Comparison of ENCODE assay signal across 8 cellular contexts in the genomic region with DNA sequence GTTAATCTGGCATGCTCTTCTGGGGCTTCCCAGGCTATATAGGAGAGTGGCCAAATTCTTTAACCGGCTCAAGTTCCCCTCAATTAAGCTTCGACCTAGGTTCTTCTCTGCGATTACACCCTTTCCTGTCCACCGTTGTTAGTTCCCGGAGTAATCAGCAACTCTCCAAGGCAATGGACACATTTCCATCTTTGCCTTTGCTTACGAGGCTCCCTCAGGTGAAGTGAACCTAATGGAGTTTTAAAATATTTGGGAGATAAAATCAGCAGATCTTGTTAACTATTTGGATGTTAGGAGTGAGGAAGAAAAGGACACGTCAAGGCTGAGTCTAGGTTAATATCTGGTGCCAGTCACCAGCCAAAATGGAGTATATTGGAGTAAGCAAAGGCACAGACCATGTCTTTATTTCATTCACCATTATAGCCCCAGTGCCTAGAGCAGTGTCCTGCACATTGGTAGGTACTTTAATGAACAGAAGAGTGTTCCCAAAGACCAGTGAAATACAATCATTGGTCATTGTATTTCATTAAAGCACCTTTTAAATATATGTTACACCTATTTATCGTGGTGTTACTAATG. TPM values are rescaled to one million over a fixed set of nuclear protein-coding genes. Genes with fewer than 3 reads are reported as not detected.
A peak's percentile ranks its signal among the peaks of the same experiment; 100 is the strongest.
DNase-seq lines count a peak whose midpoint lies in the region; ATAC-seq and TF ChIP-seq lines count a peak whose summit lies in the region.

No MANE protein-coding gene starts in this region.

- peak overlapping the region; percentile 97 for H3K4me2 ChIP-seq in GM23338

- peak; percentile 6 for DNase-seq in ACHN
- no peak for DNase-seq in GM23338 (ENCODE audit: low spot score)
- DNase-seq in left lung: no peak
- DNase-seq in upper lobe of right lung: no peak
- DNase-seq in NCI-H524 treated with DMSO at 0.1 percent for 48 hours (lab: John Stamatoyannopoulos, UW): no peak

- H2AFZ ChIP-seq in GM23338: peak overlapping the region; percentile 67

- H3F3A ChIP-seq in GM23338 (replicated peaks; ENCODE audit: low read depth): no peaks in the 10 kb centered on the region

- ATAC-seq in GM23338 (peak; percentile 49), left lung (no peak), upper lobe of right lung (no peak), HG02870 (IDR thresholded peaks at IDR 0.05; ENCODE audit: unreplicated experiment) (no peak), GM21367 (IDR thresholded peaks at IDR 0.05; ENCODE audit: unreplicated experiment) (no peak)
- ATAC-seq in activated T-helper 17 cell treated with anti-CD3 and anti-CD28 coated beads, Interleukin-2, amount 50 U/mL, for 72 hours (replicated peaks): no peak

- H3K36me3 ChIP-seq in GM23338 (ENCODE audit: insufficient read depth): peaks cover 14% of the 10 kb centered on the region
- H3K36me3 ChIP-seq in left lung: peaks cover 0 to 37% of the 10 kb centered on the region in 2 donors
- H3K36me3 ChIP-seq in upper lobe of right lung: peaks cover 35% of the 10 kb centered on the region

- H3K9me3 Mint-ChIP-seq in GM23338: no peaks in the 10 kb centered on the region
- no peaks in the 10 kb centered on the region for H3K9me3 Mint-ChIP-seq in activated T-helper 17 cell treated with anti-CD3 and anti-CD28 coated beads, Interleukin-2, amount 50 U/mL, for 72 hours

- H3K4me1 Mint-ChIP-seq in GM23338: peaks cover 9% of the 10 kb centered on the region
- peaks cover 9% of the 10 kb centered on the region for H3K4me1 Mint-ChIP-seq in activated T-helper 17 cell treated with anti-CD3 and anti-CD28 coated beads, Interleukin-2, amount 50 U/mL, for 72 hours

- peak overlapping the region; percentile 97 for H3K4me3 Mint-ChIP-seq in GM23338
- peak overlapping the region; percentile 99 for H3K4me3 Mint-ChIP-seq in activated T-helper 17 cell treated with anti-CD3 and anti-CD28 coated beads, Interleukin-2, amount 50 U/mL, for 72 hours

- H3K79me2 ChIP-seq in GM23338 (replicated peaks; ENCODE audit: insufficient read depth): peaks cover 67% of the 10 kb centered on the region

- peaks cover 18% of the 10 kb centered on the region for H3K36me3 Mint-ChIP-seq in GM23338 (ENCODE audit: low read depth)
- H3K36me3 Mint-ChIP-seq in activated T-helper 17 cell treated with anti-CD3 and anti-CD28 coated beads, Interleukin-2, amount 50 U/mL, for 72 hours (ENCODE audit: low read depth): peaks cover 71% of the 10 kb centered on the region

- H3K9me2 ChIP-seq in GM23338 (ENCODE audit: insufficient read depth): no peaks in the 10 kb centered on the region

- peaks cover 12% of the 10 kb centered on the region for H3K4me1 ChIP-seq in GM23338 (ENCODE audit: insufficient read depth)
- H3K4me1 ChIP-seq in left lung: peaks cover 24 to 38% of the 10 kb centered on the region in 2 donors
- peaks cover 27% of the 10 kb centered on the region for H3K4me1 ChIP-seq in upper lobe of right lung

- H4K20me1 ChIP-seq in GM23338 (replicated peaks; ENCODE audit: insufficient read depth): peaks cover 7% of the 10 kb centered on the region

- no peak for TF ChIP-seq CTCF in GM23338 (conservative IDR thresholded peaks at IDR 0.05; ENCODE audit: low read depth in 2 of 2)
- no peak for TF ChIP-seq CTCF in left lung (IDR thresholded peaks at IDR 0.05)
- TF ChIP-seq CTCF in upper lobe of right lung (IDR thresholded peaks at IDR 0.05): no peak

- H3K4me3 ChIP-seq in GM23338: peak overlapping the region; percentile 90
- peak overlapping the region; percentile 82 to 90 for H3K4me3 ChIP-seq in left lung
- H3K4me3 ChIP-seq in upper lobe of right lung: peak overlapping the region; percentile 85

- intact Hi-C loops in left lung (cut with DNase I) (no loop called here), upper lobe of right lung (cut with DNase I) (no loop called here)

- peak overlapping the region; percentile 82 for H3K27ac ChIP-seq in GM23338 (ENCODE audit: low read depth)
- H3K27ac ChIP-seq in left lung: peak overlapping the region; percentile 89 to 95
- H3K27ac ChIP-seq in upper lobe of right lung: peak overlapping the region; percentile 98

- peaks cover 9% of the 10 kb centered on the region for H3K27me3 Mint-ChIP-seq in GM23338 (ENCODE audit: insufficient read depth, low read depth, poor library complexity)
- H3K27me3 Mint-ChIP-seq in activated T-helper 17 cell treated with anti-CD3 and anti-CD28 coated beads, Interleukin-2, amount 50 U/mL, for 72 hours: no peaks in the 10 kb centered on the region

- H3K27ac Mint-ChIP-seq in GM23338: peak overlapping the region; percentile 98
- peak overlapping the region; percentile 100 for H3K27ac Mint-ChIP-seq in activated T-helper 17 cell treated with anti-CD3 and anti-CD28 coated beads, Interleukin-2, amount 50 U/mL, for 72 hours

- H3K9me3 ChIP-seq in left lung (no peaks in the 10 kb centered on the region), upper lobe of right lung (no peaks in the 10 kb centered on the region)

- H3K27me3 ChIP-seq in GM23338 (ENCODE audit: insufficient read depth) (no peaks in the 10 kb centered on the region), left lung (no peaks in the 10 kb centered on the region), upper lobe of right lung (no peaks in the 10 kb centered on the region)

- in situ Hi-C loops in ACHN (cut with HindIII; ENCODE audit: low pct_ligation_motif_present, low pct_unique_long_range_greater_than_20kb, low sequenced_read_pairs): no loop called here

TF ChIP-seq in GM23338, 12 proteins besides CTCF, POLR2A, EP300 and RAD21:
- TF ChIP-seq ZNF114 (CRISPR knock-in tag; IDR thresholded peaks at IDR 0.05) (no peak), EZH2phosphoT487 (IDR thresholded peaks at IDR 0.05; ENCODE audit: unreplicated experiment) (no peak), EZH2 (IDR thresholded peaks at IDR 0.05; ENCODE audit: low read depth, unreplicated experiment) (no peak), CREB1 (CRISPR knock-in tag; IDR thresholded peaks at IDR 0.05; ENCODE audit: low read depth) (no peak), POLR2AphosphoS5 (IDR thresholded peaks at IDR 0.05; ENCODE audit: low read depth) (no peak), NANOG (IDR thresholded peaks at IDR 0.05; ENCODE audit: borderline replicate concordance) (no peak), ZNF331 (CRISPR knock-in tag; IDR thresholded peaks at IDR 0.05; ENCODE audit: low read depth) (no peak), JUNB (IDR thresholded peaks at IDR 0.05; ENCODE audit: unreplicated experiment) (no peak), STAT1 (IDR thresholded peaks at IDR 0.05; ENCODE audit: unreplicated experiment) (no peak)
- TF ChIP-seq, protein P1, sequence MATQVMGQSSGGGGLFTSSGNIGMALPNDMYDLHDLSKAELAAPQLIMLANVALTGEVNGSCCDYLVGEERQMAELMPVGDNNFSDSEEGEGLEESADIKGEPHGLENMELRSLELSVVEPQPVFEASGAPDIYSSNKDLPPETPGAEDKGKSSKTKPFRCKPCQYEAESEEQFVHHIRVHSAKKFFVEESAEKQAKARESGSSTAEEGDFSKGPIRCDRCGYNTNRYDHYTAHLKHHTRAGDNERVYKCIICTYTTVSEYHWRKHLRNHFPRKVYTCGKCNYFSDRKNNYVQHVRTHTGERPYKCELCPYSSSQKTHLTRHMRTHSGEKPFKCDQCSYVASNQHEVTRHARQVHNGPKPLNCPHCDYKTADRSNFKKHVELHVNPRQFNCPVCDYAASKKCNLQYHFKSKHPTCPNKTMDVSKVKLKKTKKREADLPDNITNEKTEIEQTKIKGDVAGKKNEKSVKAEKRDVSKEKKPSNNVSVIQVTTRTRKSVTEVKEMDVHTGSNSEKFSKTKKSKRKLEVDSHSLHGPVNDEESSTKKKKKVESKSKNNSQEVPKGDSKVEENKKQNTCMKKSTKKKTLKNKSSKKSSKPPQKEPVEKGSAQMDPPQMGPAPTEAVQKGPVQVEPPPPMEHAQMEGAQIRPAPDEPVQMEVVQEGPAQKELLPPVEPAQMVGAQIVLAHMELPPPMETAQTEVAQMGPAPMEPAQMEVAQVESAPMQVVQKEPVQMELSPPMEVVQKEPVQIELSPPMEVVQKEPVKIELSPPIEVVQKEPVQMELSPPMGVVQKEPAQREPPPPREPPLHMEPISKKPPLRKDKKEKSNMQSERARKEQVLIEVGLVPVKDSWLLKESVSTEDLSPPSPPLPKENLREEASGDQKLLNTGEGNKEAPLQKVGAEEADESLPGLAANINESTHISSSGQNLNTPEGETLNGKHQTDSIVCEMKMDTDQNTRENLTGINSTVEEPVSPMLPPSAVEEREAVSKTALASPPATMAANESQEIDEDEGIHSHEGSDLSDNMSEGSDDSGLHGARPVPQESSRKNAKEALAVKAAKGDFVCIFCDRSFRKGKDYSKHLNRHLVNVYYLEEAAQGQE (IDR thresholded peaks at IDR 0.05; ENCODE audit: unreplicated experiment): no peak
- TF ChIP-seq, protein P2, sequence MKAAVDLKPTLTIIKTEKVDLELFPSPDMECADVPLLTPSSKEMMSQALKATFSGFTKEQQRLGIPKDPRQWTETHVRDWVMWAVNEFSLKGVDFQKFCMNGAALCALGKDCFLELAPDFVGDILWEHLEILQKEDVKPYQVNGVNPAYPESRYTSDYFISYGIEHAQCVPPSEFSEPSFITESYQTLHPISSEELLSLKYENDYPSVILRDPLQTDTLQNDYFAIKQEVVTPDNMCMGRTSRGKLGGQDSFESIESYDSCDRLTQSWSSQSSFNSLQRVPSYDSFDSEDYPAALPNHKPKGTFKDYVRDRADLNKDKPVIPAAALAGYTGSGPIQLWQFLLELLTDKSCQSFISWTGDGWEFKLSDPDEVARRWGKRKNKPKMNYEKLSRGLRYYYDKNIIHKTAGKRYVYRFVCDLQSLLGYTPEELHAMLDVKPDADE (IDR thresholded peaks at IDR 0.05): no peak

RNA-seq across cellular contexts. Expression of a gene that starts 0.5 kb away (rescaled TPM):
- total RNA-seq in GM23338 (2014; rRNA removed; shearing (Covaris generic)): 33.9 and 59.0 TPM in 2 replicates
- 13.4 and 16.5 TPM in 2 replicates for polyA plus RNA-seq in GM23338 (2016; fragmentation: Nextera tagmentation; extraction: Ambion mirVana)
- total RNA-seq in activated T-helper 17 cell treated with anti-CD3 and anti-CD28 coated beads, Interleukin-2, amount 50 U/mL, for 72 hours: 10 to 100 TPM; 18.7 to 42.5 TPM
- total RNA-seq in left lung (10 to 100 TPM; 10.9 to 15.8 TPM), upper lobe of right lung (20.1 TPM)

RNA-seq across cellular contexts. Expression of a gene that starts 0.6 kb away (rescaled TPM):
- total RNA-seq in GM23338 (2014; rRNA removed; shearing (Covaris generic)): 13.1 and 28.7 TPM in 2 replicates
- 15.3 and 18.7 TPM in 2 replicates for polyA plus RNA-seq in GM23338 (2016; fragmentation: Nextera tagmentation; extraction: Ambion mirVana)
- total RNA-seq in activated T-helper 17 cell treated with anti-CD3 and anti-CD28 coated beads, Interleukin-2, amount 50 U/mL, for 72 hours: 10 to 100 TPM; 15.0 to 35.7 TPM
- 10 to 100 TPM; 11.9 to 13.8 TPM for total RNA-seq in left lung
- 24.0 TPM for total RNA-seq in upper lobe of right lung

RNA-seq across cellular contexts. Expression of a gene that starts 59.9 kb away (rescaled TPM):
- total RNA-seq in GM23338 (2014; rRNA removed; shearing (Covaris generic)): 1.0 and 1.3 TPM in 2 replicates
- polyA plus RNA-seq in GM23338 (2016; fragmentation: Nextera tagmentation; extraction: Ambion mirVana): 0.39 and 0.64 TPM in 2 replicates
- under 1 TPM; 0.16 to 0.17 TPM for total RNA-seq in activated T-helper 17 cell treated with anti-CD3 and anti-CD28 coated beads, Interleukin-2, amount 50 U/mL, for 72 hours
- total RNA-seq in left lung (10 to 100 TPM in 1 of 2 donors, 1 to 10 TPM in 1; 8.4 to 10.5 TPM), upper lobe of right lung (22.3 TPM)
